Comparison of ENCODE assay signal across 27 cellular contexts in genomic region chr5:56346717-56347116, GRCh38.
DNase-seq lines count a peak whose midpoint lies in the region; ATAC-seq and TF ChIP-seq lines count a peak whose summit lies in the region.
"Had no signal": no experiment of that assay in that cellular context is flagged by ENCODE, and none has a peak within 500 bp of the region (broad histone marks: within the 10 kb centered on the region; RNA-seq: fewer than 3 reads in every experiment).

No MANE protein-coding gene starts in this region.

- no peaks in the 10 kb centered on the region for H3K36me3 Mint-ChIP-seq in osteocyte (ENCODE audit: unreplicated experiment)
- no peaks in the 10 kb centered on the region for H3K36me3 Mint-ChIP-seq in H9 (ENCODE audit: insufficient read depth in 1 of 3, low read depth in 3 of 3)
- H3K36me3 Mint-ChIP-seq: natural killer cell treated with Interleukin-12 subunit alpha and Interleukin-12 subunit beta and Interleukin-15 and Interleukin-18, amount 100 ng/mL, for 72 hours; stimulated activated effector memory CD8-positive, alpha-beta T cell treated with anti-CD3 and anti-CD28 coated beads, Interleukin-12 subunit alpha, Interleukin-12 subunit beta, amount 100 ng/mL, for 72 hours had no signal

- H2BK15ac ChIP-seq in H9 (ENCODE audit: low read depth, low read length), result no peak overlapping the region

- no peaks in the 10 kb centered on the region for H3K79me2 ChIP-seq in mammary epithelial cell (ENCODE audit: insufficient read depth, low read length)
- H3K79me2 ChIP-seq in H9 (ENCODE audit: insufficient read depth, low read length), result no peaks in the 10 kb centered on the region

- H3K4me2 ChIP-seq in mammary epithelial cell (ENCODE audit: insufficient read depth, low read depth, low read length), result peak overlapping the region; percentile 26
- no peak overlapping the region for H3K4me2 ChIP-seq in H9 (ENCODE audit: insufficient read depth, insufficient read length, low read length)

- no peak overlapping the region for H2BK120ac ChIP-seq in H9 (ENCODE audit: low read depth, low read length, poor library complexity, severe bottlenecking)

- no peak overlapping the region for H3K56ac ChIP-seq in H9 (ENCODE audit: insufficient read length, low read depth, low read length)

- no peaks in the 10 kb centered on the region for H3K9me3 ChIP-seq in RWPE2 (ENCODE audit: severe bottlenecking)
- H3K9me3 ChIP-seq in mammary epithelial cell (replicated peaks; ENCODE audit: insufficient read depth, low read length), result no peaks in the 10 kb centered on the region
- H3K9me3 ChIP-seq in H9 (ENCODE audit: control insufficient read depth, low read depth, low read length), result no peaks in the 10 kb centered on the region
- H3K9me3 ChIP-seq: ovary, Peyer's patch, upper lobe of right lung had no signal

- no peak overlapping the region for H3K18ac ChIP-seq in H9 (ENCODE audit: insufficient read length, low read depth, low read length)

- H3K27ac ChIP-seq in RWPE2 (ENCODE audit: poor library complexity, severe bottlenecking) (peak overlapping the region; percentile 66), mammary epithelial cell (ENCODE audit: insufficient read depth, low read depth, low read length) (no peak overlapping the region), H9 (ENCODE audit: insufficient read length, low read depth, low read length) (no peak overlapping the region)
- H3K27ac ChIP-seq: C4-2B, cardiac muscle cell, foreskin keratinocyte, ovary, Peyer's patch, upper lobe of right lung had no signal

- H3K9me3 Mint-ChIP-seq in osteocyte (ENCODE audit: unreplicated experiment) (no peaks in the 10 kb centered on the region), H9 (no peaks in the 10 kb centered on the region; a peak in 1 of 5 replicates)
- H3K9me3 Mint-ChIP-seq: activated T-helper 1 cell treated with anti-CD3 and anti-CD28 coated beads, Interleukin-12 subunit alpha, Interleukin-12 subunit beta, Interleukin-2, Interleukin-4 antibody, amounts not matched to agents 30 ng/mL and 10 ng/mL and 1 ng/mL, durations not matched to agents 14 hours and 24 hours and 36 hours; natural killer cell treated with Interleukin-12 subunit alpha and Interleukin-12 subunit beta and Interleukin-15 and Interleukin-18, amount 100 ng/mL, for 72 hours; stimulated activated effector memory CD8-positive, alpha-beta T cell treated with anti-CD3 and anti-CD28 coated beads, Interleukin-12 subunit alpha, Interleukin-12 subunit beta, amount 100 ng/mL, for 72 hours had no signal

- no TSS peak for BruUV-seq in mammary epithelial cell (replicated peaks; lab: Mats Ljungman, UMichigan)

- no peak for ATAC-seq in RWPE2 (ENCODE audit: low read depth)
- no peak for ATAC-seq in GM18520 (IDR thresholded peaks at IDR 0.05; ENCODE audit: unreplicated experiment)
- ATAC-seq in HG03039 (IDR thresholded peaks at IDR 0.05; ENCODE audit: unreplicated experiment), result no peak
- ATAC-seq: natural killer cell treated with Interleukin-12 subunit alpha and Interleukin-12 subunit beta and Interleukin-15 and Interleukin-18, amount 100 ng/mL, for 72 hours; stimulated activated effector memory CD8-positive, alpha-beta T cell treated with anti-CD3 and anti-CD28 coated beads, Interleukin-12 subunit alpha, Interleukin-12 subunit beta, amount 100 ng/mL, for 72 hours had no signal

- H3K4me3 ChIP-seq in RWPE2 (ENCODE audit: severe bottlenecking) (no peak overlapping the region), mammary epithelial cell (replicated peaks in 1 of 3; ENCODE audit: insufficient read depth in 1 of 3, low read depth in 2 of 3, low read length in 3 of 3) (no peak overlapping the region)
- H3K4me3 ChIP-seq: cardiac muscle cell, ovary, Peyer's patch, upper lobe of right lung had no signal

- H3K27me3 ChIP-seq in RWPE2 (ENCODE audit: insufficient read depth, poor library complexity, severe bottlenecking) (no peaks in the 10 kb centered on the region), mammary epithelial cell (ENCODE audit: insufficient read depth, low read length) (no peaks in the 10 kb centered on the region), H9 (ENCODE audit: insufficient read depth, low read length) (no peaks in the 10 kb centered on the region)
- H3K27me3 ChIP-seq: cardiac muscle cell, foreskin keratinocyte, ovary, Peyer's patch, upper lobe of right lung had no signal

- H3K27me3 Mint-ChIP-seq in osteocyte (ENCODE audit: unreplicated experiment), result no peaks in the 10 kb centered on the region
- H3K27me3 Mint-ChIP-seq in H9 (ENCODE audit: low read depth), result no peaks in the 10 kb centered on the region
- H3K27me3 Mint-ChIP-seq: activated CD4-positive, alpha-beta memory T cell treated with anti-CD3 and anti-CD28 coated beads for 36 hours had no signal

- H3K4me3 Mint-ChIP-seq in osteocyte (ENCODE audit: unreplicated experiment), result no peak overlapping the region
- H3K4me3 Mint-ChIP-seq in H9, result no peak overlapping the region
- H3K4me3 Mint-ChIP-seq: activated CD4-positive, alpha-beta memory T cell treated with anti-CD3 and anti-CD28 coated beads for 36 hours; activated naive CD4-positive, alpha-beta T cell treated with anti-CD3 and anti-CD28 coated beads for 36 hours; activated T-helper 1 cell treated with anti-CD3 and anti-CD28 coated beads, Interleukin-12 subunit alpha, Interleukin-12 subunit beta, Interleukin-2, Interleukin-4 antibody, amounts not matched to agents 30 ng/mL and 10 ng/mL and 1 ng/mL, durations not matched to agents 14 hours and 24 hours and 36 hours; natural killer cell treated with Interleukin-12 subunit alpha and Interleukin-12 subunit beta and Interleukin-15 and Interleukin-18, amount 100 ng/mL, for 72 hours; stimulated activated effector memory CD8-positive, alpha-beta T cell treated with anti-CD3 and anti-CD28 coated beads, Interleukin-12 subunit alpha, Interleukin-12 subunit beta, amount 100 ng/mL, for 72 hours; T-helper 1 cell treated with Interleukin-12 subunit alpha and Interleukin-12 subunit beta and Interleukin-4 antibody, amounts not matched to agents 30 μg/mL and 1 μg/mL, for 36 hours had no signal

- H3K23me2 ChIP-seq in H9 (ENCODE audit: insufficient read length, low read depth, low read length, poor library complexity, severe bottlenecking), result no peaks in the 10 kb centered on the region

- in situ Hi-C loops in mammary epithelial cell (cut with MboI; ENCODE audit: low sequenced_read_pairs in 2 of 2), result no loop called here

- H2BK12ac ChIP-seq in H9 (ENCODE audit: insufficient read length, low read depth, low read length), result no peak overlapping the region

- H3K4me1 Mint-ChIP-seq in osteocyte (ENCODE audit: unreplicated experiment) (peaks cover 29% of the 10 kb centered on the region), H9 (peaks cover 5% of the 10 kb centered on the region in 2 experiments)
- H3K4me1 Mint-ChIP-seq: stimulated activated effector memory CD8-positive, alpha-beta T cell treated with anti-CD3 and anti-CD28 coated beads, Interleukin-12 subunit alpha, Interleukin-12 subunit beta, amount 100 ng/mL, for 72 hours had no signal

- H2AK5ac ChIP-seq in H9 (ENCODE audit: insufficient read length, low read length), result no peak overlapping the region

- WGBS in mammary epithelial cell (ENCODE audit: low coverage, missing lambda C conversion rate), result 100% methylated on average over 1 of the region's 1 CpG
- WGBS in H9 (ENCODE audit: extremely low coverage, insufficient read length, low lambda C conversion rate), result no CpG with 5 or more reads among the region's 1 CpG

- intact Hi-C loops in mammary epithelial cell (cut with micrococcal nuclease), result no loop called here

- no peak overlapping the region for H3T11ph ChIP-seq in H9 (ENCODE audit: low read length)

- H3K27ac Mint-ChIP-seq in osteocyte (ENCODE audit: unreplicated experiment) (peak overlapping the region; percentile 11), H9 (no peak overlapping the region)
- H3K27ac Mint-ChIP-seq: activated CD4-positive, alpha-beta memory T cell treated with anti-CD3 and anti-CD28 coated beads for 36 hours; activated naive CD4-positive, alpha-beta T cell treated with anti-CD3 and anti-CD28 coated beads for 36 hours; activated T-helper 1 cell treated with anti-CD3 and anti-CD28 coated beads, Interleukin-12 subunit alpha, Interleukin-12 subunit beta, Interleukin-2, Interleukin-4 antibody, amounts not matched to agents 30 ng/mL and 10 ng/mL and 1 ng/mL, durations not matched to agents 14 hours and 24 hours and 36 hours; natural killer cell treated with Interleukin-12 subunit alpha and Interleukin-12 subunit beta and Interleukin-15 and Interleukin-18, amount 100 ng/mL, for 72 hours; stimulated activated effector memory CD8-positive, alpha-beta T cell treated with anti-CD3 and anti-CD28 coated beads, Interleukin-12 subunit alpha, Interleukin-12 subunit beta, amount 100 ng/mL, for 72 hours; T-helper 1 cell treated with Interleukin-12 subunit alpha and Interleukin-12 subunit beta and Interleukin-4 antibody, amounts not matched to agents 30 μg/mL and 1 μg/mL, for 36 hours had no signal

- H4K8ac ChIP-seq in H9 (replicated peaks; ENCODE audit: insufficient read length, low read depth, low read length), result no peak overlapping the region

- dilution Hi-C loops in mammary epithelial cell (cut with HindIII; ENCODE audit: low sequenced_read_pairs), result loop anchor here (5.0 kb wide), 2 partner anchors 64 to 66 kb away; no protein-coding TSS in a partner anchor

- H3K79me1 ChIP-seq in H9 (ENCODE audit: insufficient read depth, low read depth, low read length, poor library complexity, severe bottlenecking), result no peaks in the 10 kb centered on the region

- H2BK5ac ChIP-seq in H9 (ENCODE audit: insufficient read length, low read length), result no peak overlapping the region

- TF ChIP-seq CTCF in RWPE2 (IDR thresholded peaks at IDR 0.05; ENCODE audit: poor library complexity, severe bottlenecking), result no peak
- TF ChIP-seq CTCF in mammary epithelial cell (conservative IDR thresholded peaks at IDR 0.05 in 1 of 2, IDR thresholded peaks at IDR 0.05 in 1 of 2; ENCODE audit: extremely low read depth in 1 of 2, insufficient read depth in 1 of 2, low read depth in 1 of 2, low read length in 2 of 2), result no peak
- TF ChIP-seq CTCF in osteocyte (IDR thresholded peaks at IDR 0.05), result no peak
- no peak for TF ChIP-seq CTCF in H9 (conservative IDR thresholded peaks at IDR 0.05)

- H3K23ac ChIP-seq in H9 (ENCODE audit: insufficient read length, low read depth, low read length), result no peak overlapping the region

- H2BK20ac ChIP-seq in H9 (ENCODE audit: low read depth, low read length, poor library complexity, severe bottlenecking), result no peak overlapping the region

- H4K20me1 ChIP-seq in mammary epithelial cell (ENCODE audit: insufficient read depth, low read length), result no peaks in the 10 kb centered on the region
- no peaks in the 10 kb centered on the region for H4K20me1 ChIP-seq in H9 (ENCODE audit: control insufficient read depth, insufficient read depth, insufficient read length)

- H3K4ac ChIP-seq in H9 (ENCODE audit: low read depth, low read length), result no peak overlapping the region

- peaks cover 26% of the 10 kb centered on the region for H3K4me1 ChIP-seq in RWPE2 (ENCODE audit: insufficient read depth, poor library complexity, severe bottlenecking)
- peaks cover 38% of the 10 kb centered on the region for H3K4me1 ChIP-seq in mammary epithelial cell (ENCODE audit: insufficient read depth, low read length)
- no peaks in the 10 kb centered on the region for H3K4me1 ChIP-seq in H9 (ENCODE audit: insufficient read depth, low read length)
- H3K4me1 ChIP-seq: Peyer's patch had no signal

- H3K36me3 ChIP-seq in RWPE2 (ENCODE audit: low read depth) (no peaks in the 10 kb centered on the region), mammary epithelial cell (ENCODE audit: insufficient read depth, low read length) (no peaks in the 10 kb centered on the region)
- H3K36me3 ChIP-seq: cardiac muscle cell, ovary, Peyer's patch, upper lobe of right lung had no signal

- no peak overlapping the region for H2AFZ ChIP-seq in mammary epithelial cell (ENCODE audit: low read depth, low read length)
- no peak overlapping the region for H2AFZ ChIP-seq in H9 (ENCODE audit: low read length)

- H4K5ac ChIP-seq in H9 (ENCODE audit: insufficient read length, low read depth, low read length), result no peak overlapping the region

- H4K91ac ChIP-seq in H9 (ENCODE audit: insufficient read length, low read depth, low read length), result no peak overlapping the region

- DNase-seq in ELR (ENCODE audit: low read depth) (peak; percentile 11), RWPE2 (ENCODE audit: low spot score) (no peak), mammary epithelial cell (no peak), osteocyte (ENCODE audit: extremely low spot score, unreplicated experiment) (no peak), DMS153 (lab: John Stamatoyannopoulos, UW) (no peak), H9 (no peak)
- DNase-seq: activated CD4-positive, alpha-beta memory T cell treated with anti-CD3 and anti-CD28 coated beads for 36 hours; activated CD8-positive, alpha-beta memory T cell treated with anti-CD3 and anti-CD28 coated beads, Interleukin-2, amount 50 U/mL, for 4 hours; activated naive CD4-positive, alpha-beta T cell treated with anti-CD3 and anti-CD28 coated beads for 36 hours; amygdala; cortex of kidney; NCI-H187; NCI-H2171; NCI-H524; Peyer's patch; stimulated activated CD4-positive, alpha-beta T cell treated with anti-CD3 and anti-CD28 coated beads, Interleukin-2, amount 100 ng/mL, for 48 hours; upper lobe of right lung had no signal

- H3K9ac ChIP-seq in mammary epithelial cell (ENCODE audit: insufficient read depth, low read length) (no peak overlapping the region), H9 (ENCODE audit: extremely low read depth, insufficient read length, low read length) (no peak overlapping the region)

- CTCF ChIA-PET in mammary epithelial cell (lab: Charles Lee; ENCODE audit: low non-redundant PET), result no interaction called here

- no peak overlapping the region for H3K14ac ChIP-seq in H9 (ENCODE audit: insufficient read depth, low read length)
